Comparison of ENCODE assay signal across 1 cellular context in genomic region chr12:124852329-124852831, GRCh38.
TF ChIP-seq lines count a peak whose summit lies in the region.

No MANE protein-coding gene starts in this region.

TF ChIP-seq in HepG2, 621 proteins besides CTCF, POLR2A, EP300 and RAD21 (continued from another document and continues in another):
- no peak for TF ChIP-seq SNAPC4 (CRISPR knock-in tag; IDR thresholded peaks at IDR 0.05)
- TF ChIP-seq ZNF614 (CRISPR knock-in tag; IDR thresholded peaks at IDR 0.05; ENCODE audit: borderline replicate concordance): peak; percentile 83; the same call in 1 of the 2 replicates
- no peak for TF ChIP-seq FOXP1 (IDR thresholded peaks at IDR 0.05)
- TF ChIP-seq FOXP1 (CRISPR knock-in tag; IDR thresholded peaks at IDR 0.05): peak; percentile 58
- TF ChIP-seq ZNF430 (CRISPR knock-in tag; IDR thresholded peaks at IDR 0.05): 0 out of 2 replicates have a peak, but pooled peaks have one; percentile 30
- no peak for TF ChIP-seq ZNF572 (CRISPR knock-in tag; IDR thresholded peaks at IDR 0.05)
- TF ChIP-seq TRIM22 (IDR thresholded peaks at IDR 0.05): no peak
- TF ChIP-seq ZNF781 (CRISPR knock-in tag; IDR thresholded peaks at IDR 0.05; ENCODE audit: borderline replicate concordance, not compliant biosample characterization): peak; percentile 23
- peak; percentile 77 for TF ChIP-seq CBFB (CRISPR knock-in tag; IDR thresholded peaks at IDR 0.05)
- peak; percentile 86 for TF ChIP-seq ARNT2 (CRISPR knock-in tag; IDR thresholded peaks at IDR 0.05; ENCODE audit: low read depth)
- peak; percentile 97 for TF ChIP-seq MED1 (CRISPR knock-in tag; IDR thresholded peaks at IDR 0.05)
- 0 out of 2 replicates have a peak, but pooled peaks have one; percentile 48 for TF ChIP-seq CHCHD3 (CRISPR knock-in tag; IDR thresholded peaks at IDR 0.05)
- peak; percentile 80; the same call in 1 of the 2 replicates for TF ChIP-seq ZNF816 (CRISPR knock-in tag; IDR thresholded peaks at IDR 0.05; ENCODE audit: borderline replicate concordance)
- peak; percentile 74; the same call in 1 of the 2 replicates for TF ChIP-seq SP5 (CRISPR knock-in tag; IDR thresholded peaks at IDR 0.05; ENCODE audit: borderline replicate concordance, low read depth)
- TF ChIP-seq TOE1 (CRISPR knock-in tag; IDR thresholded peaks at IDR 0.05): no peak
- TF ChIP-seq RXRB (CRISPR knock-in tag; IDR thresholded peaks at IDR 0.05; ENCODE audit: borderline replicate concordance): peak; percentile 97
- TF ChIP-seq KLF9 (CRISPR knock-in tag; IDR thresholded peaks at IDR 0.05; ENCODE audit: low read depth): 0 out of 2 replicates have a peak, but pooled peaks have one; percentile 45
- TF ChIP-seq THAP9 (CRISPR knock-in tag; IDR thresholded peaks at IDR 0.05; ENCODE audit: borderline replicate concordance): peak; percentile 45; the same call in 1 of the 2 replicates
- TF ChIP-seq ZFP82 (CRISPR knock-in tag; IDR thresholded peaks at IDR 0.05; ENCODE audit: borderline replicate concordance): peak; percentile 88; the same call in 1 of the 2 replicates
- TF ChIP-seq SKI (IDR thresholded peaks at IDR 0.05; ENCODE audit: partially characterized antibody): peak; percentile 96
- no peak for TF ChIP-seq ZNF362 (CRISPR knock-in tag; IDR thresholded peaks at IDR 0.05; ENCODE audit: borderline replicate concordance)
- TF ChIP-seq MTF1 (CRISPR knock-in tag; IDR thresholded peaks at IDR 0.05): no peak
- TF ChIP-seq ZNF790 (CRISPR knock-in tag; IDR thresholded peaks at IDR 0.05; ENCODE audit: borderline replicate concordance): 0 out of 2 replicates have a peak, but pooled peaks have one; percentile 54
- TF ChIP-seq SP4 (CRISPR knock-in tag; IDR thresholded peaks at IDR 0.05): peak; percentile 64; the same call in 1 of the 2 replicates
- TF ChIP-seq THRA (CRISPR knock-in tag; IDR thresholded peaks at IDR 0.05; ENCODE audit: borderline replicate concordance): peak; percentile 97
- peak; percentile 65 for TF ChIP-seq GATAD1 (CRISPR knock-in tag; IDR thresholded peaks at IDR 0.05)
- TF ChIP-seq ZNF629 (CRISPR knock-in tag; conservative IDR thresholded peaks at IDR 0.05): peak; percentile 31; the same call in 1 of the 2 replicates
- peak; percentile 72 for TF ChIP-seq FOXK1 (CRISPR knock-in tag; IDR thresholded peaks at IDR 0.05; ENCODE audit: borderline replicate concordance, low read depth)
- TF ChIP-seq PATZ1 (CRISPR knock-in tag; IDR thresholded peaks at IDR 0.05): peak; percentile 92
- peak; percentile 91; the same call in 1 of the 2 replicates for TF ChIP-seq KDM3A (CRISPR knock-in tag; IDR thresholded peaks at IDR 0.05; ENCODE audit: low read depth)
- TF ChIP-seq PRDM10 (CRISPR knock-in tag; IDR thresholded peaks at IDR 0.05; ENCODE audit: low read depth): peak; percentile 71
- peak; percentile 97 for TF ChIP-seq RARA (CRISPR knock-in tag; IDR thresholded peaks at IDR 0.05)
- no peak for TF ChIP-seq HIC2 (CRISPR knock-in tag; IDR thresholded peaks at IDR 0.05; ENCODE audit: low read depth)
- peak; percentile 85; the same call in 1 of the 2 replicates for TF ChIP-seq ZNF710 (CRISPR knock-in tag; IDR thresholded peaks at IDR 0.05; ENCODE audit: borderline replicate concordance)
- peak; percentile 75 for TF ChIP-seq KDM2A (CRISPR knock-in tag; IDR thresholded peaks at IDR 0.05; ENCODE audit: borderline replicate concordance, low read depth)
